ENCODE assay signal across 13 cellular contexts in genomic region chr2:170022692-170023091, GRCh38.
DNase-seq lines count a peak whose midpoint lies in the region; ATAC-seq, FAIRE-seq and TF ChIP-seq lines count a peak whose summit lies in the region.
"Had no signal": no experiment of that assay in that cellular context is flagged by ENCODE, and none has a peak within 500 bp of the region (broad histone marks: within the 10 kb centered on the region; RNA-seq: fewer than 3 reads in every experiment).

No MANE protein-coding gene starts in this region.

- no peaks in the 10 kb centered on the region for H3K4me1 ChIP-seq in HepG2 (ENCODE audit: insufficient read depth, low read length)

- DNase-seq in AG20443 (ENCODE audit: low spot score) (peak; percentile 58), HS-27A (ENCODE audit: low read depth) (peak; percentile 30), RPMI7951 (ENCODE audit: low read depth) (peak; percentile 95), foreskin fibroblast (peak; percentile 83 to 92), left colon (no peak), HepG2 (ENCODE audit: low spot score) (no peak), iPS-NIHi11 (ENCODE audit: low spot score) (no peak)
- DNase-seq in stimulated activated naive CD4-positive, alpha-beta T cell treated with Interleukin-2 at 50 U/mL for 16 hours (lab: John Stamatoyannopoulos, UW) = no peak
- DNase-seq: activated T-cell treated with anti-CD3 and anti-CD28 coated beads, Interleukin-2, amount 50 U/mL, for 1 hour; NCI-H748 treated with DMSO at 0.1 percent for 48 hours; transverse colon had no signal

- peaks cover 1 to 12% of the 10 kb centered on the region in 2 experiments; a peak in 4 of 5 replicates for H3K36me3 ChIP-seq in HepG2 (replicated peaks in 1 of 2; ENCODE audit: control insufficient read depth in 1 of 2, insufficient read depth in 2 of 2, low read length in 2 of 2)
- H3K36me3 ChIP-seq: transverse colon had no signal

- no peak overlapping the region for H3K4me2 ChIP-seq in HepG2 (ENCODE audit: low read depth, low read length)

- TF ChIP-seq POLR2A in HepG2 (IDR thresholded peaks at IDR 0.05; ENCODE audit: insufficient read depth in 1 of 2, low read depth in 2 of 2, low read length in 2 of 2) = no peak

- H3K9me3 ChIP-seq in HepG2 (ENCODE audit: low read length) = no peaks in the 10 kb centered on the region
- H3K9me3 ChIP-seq: transverse colon had no signal

- TF ChIP-seq EP300 in HepG2 (IDR thresholded peaks at IDR 0.05; ENCODE audit: low read depth in 2 of 2, low read length in 2 of 2) = no peak
- no peak for TF ChIP-seq EP300 in HepG2 (CRISPR knock-in tag; IDR thresholded peaks at IDR 0.05; ENCODE audit: borderline replicate concordance)

- no TSS peak for BruUV-seq in HepG2 (replicated peaks; lab: Mats Ljungman, UMichigan)

- no peaks in the 10 kb centered on the region for H4K20me1 ChIP-seq in HepG2 (ENCODE audit: insufficient read depth, low read length)

- H3K4me3 ChIP-seq in foreskin fibroblast (ENCODE audit: low read depth in 1 of 2, low read length in 2 of 2) (no peak overlapping the region), HepG2 (replicated peaks in 1 of 3; ENCODE audit: insufficient read depth in 1 of 3, low read depth in 2 of 3, low read length in 3 of 3) (no peak overlapping the region)
- H3K4me3 ChIP-seq: transverse colon had no signal

- intact Hi-C loops in left colon (cut with DNase I, micrococcal nuclease) (no loop called here), HepG2 (cut with micrococcal nuclease; ENCODE audit: unreplicated experiment) (no loop called here)

- in situ Hi-C loops in HepG2 (cut with HindIII; ENCODE audit: extremely low pct_ligation_motif_present, low pct_unique_long_range_greater_than_20kb) = no loop called here

- no peak for TF ChIP-seq CTCF in foreskin fibroblast (IDR thresholded peaks at IDR 0.05; ENCODE audit: low read depth, low read length)
- no peak for TF ChIP-seq CTCF in HepG2 (CRISPR knock-in tag; IDR thresholded peaks at IDR 0.05)

- CTCF ChIA-PET in HepG2 (lab: Yijun Ruan, JAX; ENCODE audit: low intra/inter-chr PET ratio, low total read pairs) = no interaction called here

- no peak for TF ChIP-seq RAD21 in HepG2 (CRISPR knock-in tag; IDR thresholded peaks at IDR 0.05)

- no peak for FAIRE-seq in HepG2 (lab: Jason Lieb, UNC)
- FAIRE-seq: colon, D721Med had no signal

- ATAC-seq in left colon (no peak), HepG2 (no peak)

- no peak overlapping the region for H2AFZ ChIP-seq in HepG2 (ENCODE audit: low read length)

- no peaks in the 10 kb centered on the region for H3K27me3 ChIP-seq in HepG2 (ENCODE audit: control insufficient read depth in 1 of 2, insufficient read depth in 2 of 2, low read length in 2 of 2)
- H3K27me3 ChIP-seq: transverse colon had no signal

- H3K27ac ChIP-seq in HepG2 (ENCODE audit: extremely low read length, insufficient read depth, low read length) = no peak overlapping the region
- H3K27ac ChIP-seq: transverse colon had no signal

- H3K9ac ChIP-seq in HepG2 (ENCODE audit: insufficient read depth, low read depth, low read length) = no peak overlapping the region

- no peaks in the 10 kb centered on the region for H3K79me2 ChIP-seq in HepG2 (ENCODE audit: insufficient read depth, low read length)

- POLR2A ChIA-PET in HepG2 (lab: Yijun Ruan, JAX) = no interaction called here

TF ChIP-seq in HepG2, 621 proteins besides CTCF, POLR2A, EP300 and RAD21:
- TF ChIP-seq ZNF44 (CRISPR knock-in tag; IDR thresholded peaks at IDR 0.05) = no peak
- TF ChIP-seq PHF21A (CRISPR knock-in tag; IDR thresholded peaks at IDR 0.05) = no peak
- TF ChIP-seq ZNF580 (CRISPR knock-in tag; IDR thresholded peaks at IDR 0.05; ENCODE audit: borderline replicate concordance, low read depth) = no peak
- TF ChIP-seq HINFP (CRISPR knock-in tag; IDR thresholded peaks at IDR 0.05; ENCODE audit: low read depth) = no peak
- TF ChIP-seq THRA (CRISPR knock-in tag; IDR thresholded peaks at IDR 0.05; ENCODE audit: borderline replicate concordance) = no peak
- no peak for TF ChIP-seq ZNF770 (CRISPR knock-in tag; IDR thresholded peaks at IDR 0.05)
- TF ChIP-seq KLF13 (CRISPR knock-in tag; IDR thresholded peaks at IDR 0.05) = no peak
- no peak for TF ChIP-seq ZNF282 (IDR thresholded peaks at IDR 0.05; ENCODE audit: partially characterized antibody)
- TF ChIP-seq JUN (CRISPR knock-in tag; IDR thresholded peaks at IDR 0.05) = no peak
- TF ChIP-seq GZF1 (CRISPR knock-in tag; IDR thresholded peaks at IDR 0.05) = no peak
- no peak for TF ChIP-seq NR3C1 (CRISPR knock-in tag; IDR thresholded peaks at IDR 0.05)
- TF ChIP-seq KAT2B (IDR thresholded peaks at IDR 0.05; ENCODE audit: borderline replicate concordance, low read depth, low read length) = no peak

Comparison
In these comparisons a context has a peak if more than half of its experiments do, and no peak if none do; other contexts are left out.
1. DNase-seq: peak in AG20443 (single experiment), HS-27A (single experiment), RPMI7951 (single experiment) and foreskin fibroblast (2 of 2); none in left colon (0 of 2), stimulated activated naive CD4-positive, alpha-beta T cell treated with Interleukin-2 at 50 U/mL for 16 hours (single experiment), HepG2 (single experiment) and iPS-NIHi11 (single experiment).